Comparison of ENCODE assay signal across 8 cellular contexts in genomic region chr15:43492266-43492665, GRCh38. TPM values are rescaled to one million over a fixed set of nuclear protein-coding genes. Genes with fewer than 3 reads are reported as not detected.
DNase-seq lines count a peak whose midpoint lies in the region; ATAC-seq and TF ChIP-seq lines count a peak whose summit lies in the region.

No MANE protein-coding gene starts in this region.

- H3K4me1 Mint-ChIP-seq in brain, result peaks cover 65% of the 10 kb centered on the region
- peaks cover 24% of the 10 kb centered on the region for H3K4me1 Mint-ChIP-seq in mesothelial cell of epicardium

- H3K36me3 ChIP-seq in HUES48 (ENCODE audit: control insufficient read depth, insufficient read depth, low read length), result peaks cover 44% of the 10 kb centered on the region

- H3K4me1 ChIP-seq in HUES48 (ENCODE audit: control insufficient read depth, insufficient read depth, low read length), result peaks cover 17% of the 10 kb centered on the region

- H3K27me3 ChIP-seq in HUES48 (ENCODE audit: control insufficient read depth, insufficient read depth, low read length), result no peaks in the 10 kb centered on the region

- DNase-seq in mesothelial cell of epicardium (ENCODE audit: low spot score in 2 of 2, unreplicated experiment in 2 of 2) (no peak), HuH-7 (ENCODE audit: low spot score) (no peak), NCI-H774 (lab: John Stamatoyannopoulos, UW) (no peak)
- no peak for DNase-seq in stimulated activated CD4-positive, alpha-beta T cell treated with anti-CD3 and anti-CD28 coated beads, Interleukin-4, amount 100 ng/mL, for 24 hours

- H3K27me3 Mint-ChIP-seq in brain (peaks cover 9% of the 10 kb centered on the region), mesothelial cell of epicardium (ENCODE audit: low read depth) (no peaks in the 10 kb centered on the region)

- no peak for TF ChIP-seq CTCF in 22Rv1 (IDR thresholded peaks at IDR 0.05)
- TF ChIP-seq CTCF in brain (conservative IDR thresholded peaks at IDR 0.05), result no peak
- TF ChIP-seq CTCF in mesothelial cell of epicardium (IDR thresholded peaks at IDR 0.05; ENCODE audit: unreplicated experiment), result no peak

- H3K36me3 Mint-ChIP-seq in brain, result peaks cover 52% of the 10 kb centered on the region
- H3K36me3 Mint-ChIP-seq in mesothelial cell of epicardium, result peaks cover 27% of the 10 kb centered on the region

- ATAC-seq in HG03565 (IDR thresholded peaks at IDR 0.05; ENCODE audit: unreplicated experiment), result no peak

- peak overlapping the region; percentile 94 for H3K4me3 ChIP-seq in HUES48 (ENCODE audit: low read depth, low read length)

- H3K9me3 Mint-ChIP-seq in brain (peaks cover 0 to 3% (median 0%) of the 10 kb centered on the region in 5 experiments), mesothelial cell of epicardium (no peaks in the 10 kb centered on the region)

- H3K27ac Mint-ChIP-seq in brain, result peak overlapping the region; percentile 95 to 99 (median 99)
- H3K27ac Mint-ChIP-seq in mesothelial cell of epicardium, result peak overlapping the region; percentile 99

- peak overlapping the region; percentile 60 for H3K27ac ChIP-seq in 22Rv1
- H3K27ac ChIP-seq in HUES48 (ENCODE audit: low read depth, low read length), result peak overlapping the region; percentile 95

- H3K4me3 Mint-ChIP-seq in brain, result peak overlapping the region; percentile 93 to 99 (median 96)
- peak overlapping the region; percentile 99 for H3K4me3 Mint-ChIP-seq in mesothelial cell of epicardium

- peak overlapping the region; percentile 94 for H3K9ac ChIP-seq in HUES48 (ENCODE audit: low read depth, low read length)

- no peaks in the 10 kb centered on the region for H3K9me3 ChIP-seq in HUES48 (ENCODE audit: control insufficient read depth, insufficient read depth, low read length)

RNA-seq across cellular contexts. Expression of gene TP53BP1, which starts 0.7 kb away (rescaled TPM):
- 22.8 TPM for polyA plus RNA-seq in brain (ENCODE audit: insufficient read depth, low read depth, low replicate concordance)
- 103 to 112 TPM (median 108 TPM) in 3 replicates for total RNA-seq in mesothelial cell of epicardium

RNA-seq across cellular contexts. Expression of gene MAP1A, which starts 25.1 kb away (rescaled TPM):
- 107 TPM for polyA plus RNA-seq in brain (ENCODE audit: insufficient read depth, low read depth, low replicate concordance)
- total RNA-seq in mesothelial cell of epicardium, result 13.7 to 13.9 TPM (median 13.7 TPM) in 3 replicates
